21 cellular contexts compared by ENCODE assay signal in the genomic region with DNA sequence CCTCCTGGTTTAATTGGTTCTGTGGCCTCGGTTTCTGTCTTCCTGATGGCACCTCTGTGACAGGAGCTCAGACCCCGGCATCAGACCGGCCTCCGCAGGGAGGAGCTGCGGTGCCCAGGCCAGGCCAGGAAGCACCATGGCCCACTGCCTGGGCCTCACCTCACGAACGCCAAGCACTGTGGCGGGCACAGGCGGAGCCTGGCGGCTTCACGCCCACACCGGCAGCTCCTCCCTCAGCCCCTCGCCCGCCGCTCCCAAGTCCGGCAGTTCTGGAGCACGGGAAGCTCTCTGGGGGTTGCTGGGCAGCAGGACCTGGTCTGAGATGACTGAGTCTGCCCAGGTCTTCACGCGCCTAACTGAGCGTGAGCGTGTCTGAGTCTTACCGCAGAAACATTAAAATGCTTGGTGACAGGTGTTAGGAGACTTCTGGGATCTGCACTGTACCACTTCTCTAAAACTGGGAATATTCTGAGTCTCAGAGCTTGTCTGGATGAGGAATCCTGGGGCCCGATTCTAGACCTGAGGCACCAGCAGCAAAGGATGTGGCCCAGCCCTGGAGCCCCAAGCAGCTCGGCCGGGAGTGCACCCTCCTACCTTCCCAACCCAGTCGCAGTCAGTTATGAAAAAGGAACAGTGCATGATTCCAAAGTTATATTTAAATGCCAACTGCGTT. TPM values are rescaled to one million over a fixed set of nuclear protein-coding genes. Genes with fewer than 3 reads are reported as not detected.
A peak's percentile ranks its signal among the peaks of the same experiment; 100 is the strongest.
DNase-seq lines count a peak whose midpoint lies in the region; ATAC-seq and TF ChIP-seq lines count a peak whose summit lies in the region.
"Had no signal": no experiment of that assay in that cellular context is flagged by ENCODE, and none has a peak within 500 bp of the region (broad histone marks: within the 10 kb centered on the region; RNA-seq: fewer than 3 reads in every experiment).

No MANE protein-coding gene starts in this region.

- DNase-seq in DMS153 (lab: John Stamatoyannopoulos, UW), result peak; percentile 52
- peak; percentile 82 for DNase-seq in NCI-H2029 treated with DMSO at 0.1 percent for 48 hours (lab: John Stamatoyannopoulos, UW)
- DNase-seq in esophagus squamous epithelium (lab: John Stamatoyannopoulos, UW), result no peak
- DNase-seq in posterior vena cava (ENCODE audit: low spot score), result peak; percentile 61
- DNase-seq in activated CD8-positive, alpha-beta T cell treated with anti-CD3 and anti-CD28 coated beads for 36 hours, result no peak
- DNase-seq in A673 (ENCODE audit: low spot score), result no peak
- DNase-seq: activated CD4-positive, alpha-beta T cell treated with anti-CD3 and anti-CD28 coated beads, Interleukin-2, amount 10 ng/mL, durations not matched to agents 24 days and 14 days; Karpas-422; NCI-H1092; NCI-H1930; NCI-H524 treated with DMSO at 0.1 percent for 48 hours; Right ventricle myocardium superior; stimulated activated naive CD4-positive, alpha-beta T cell treated with Interleukin-2 at 50 U/mL for 16 hours had no signal

- TF ChIP-seq CTCF in esophagus squamous epithelium (IDR thresholded peaks at IDR 0.05), result no peak
- TF ChIP-seq CTCF in activated CD8-positive, alpha-beta T cell treated with anti-CD3 and anti-CD28 coated beads for 36 hours (IDR thresholded peaks at IDR 0.05), result no peak
- TF ChIP-seq CTCF in A673 (conservative IDR thresholded peaks at IDR 0.05; ENCODE audit: low read depth, low read length), result no peak

- H3K27me3 Mint-ChIP-seq in activated CD8-positive, alpha-beta T cell treated with anti-CD3 and anti-CD28 coated beads for 36 hours, result peaks cover 2% of the 10 kb centered on the region
- H3K27me3 Mint-ChIP-seq: naive thymus-derived CD8-positive, alpha-beta T cell had no signal

- H3K4me3 ChIP-seq in esophagus squamous epithelium, result no peak overlapping the region
- no peak overlapping the region for H3K4me3 ChIP-seq in A673 (ENCODE audit: low read depth, low read length, poor library complexity, severe bottlenecking)
- H3K4me3 ChIP-seq: dorsolateral prefrontal cortex, skin epidermis, thyroid gland had no signal

- no peaks in the 10 kb centered on the region for H3K36me3 ChIP-seq in esophagus squamous epithelium
- H3K36me3 ChIP-seq in A673 (ENCODE audit: insufficient read depth, low read length, poor library complexity, severe bottlenecking), result peaks cover 4% of the 10 kb centered on the region
- H3K36me3 ChIP-seq: thyroid gland had no signal

- H3K27me3 ChIP-seq in esophagus squamous epithelium (no peaks in the 10 kb centered on the region), A673 (replicated peaks; ENCODE audit: insufficient read depth, low read depth, low read length, poor library complexity) (no peaks in the 10 kb centered on the region)
- H3K27me3 ChIP-seq: dorsolateral prefrontal cortex, thyroid gland had no signal

- intact Hi-C loops in esophagus squamous epithelium (cut with DNase I), result no loop called here
- intact Hi-C loops in posterior vena cava (cut with DNase I), result no loop called here
- intact Hi-C loops in activated CD8-positive, alpha-beta T cell treated with anti-CD3 and anti-CD28 coated beads for 36 hours (cut with micrococcal nuclease), result no loop called here
- intact Hi-C loops in A673 (cut with micrococcal nuclease; ENCODE audit: unreplicated experiment), result no loop called here

- no peak overlapping the region for H3K4me3 Mint-ChIP-seq in activated CD8-positive, alpha-beta T cell treated with anti-CD3 and anti-CD28 coated beads for 36 hours
- H3K4me3 Mint-ChIP-seq: activated CD4-positive, alpha-beta T cell treated with anti-CD3 and anti-CD28 coated beads, Interleukin-2, amount 10 ng/mL, durations not matched to agents 24 days and 14 days; naive thymus-derived CD8-positive, alpha-beta T cell had no signal

- no peaks in the 10 kb centered on the region for H3K9me3 ChIP-seq in esophagus squamous epithelium
- H3K9me3 ChIP-seq in A673 (ENCODE audit: low read depth, low read length, poor library complexity, severe bottlenecking), result peaks cover 7% of the 10 kb centered on the region
- H3K9me3 ChIP-seq: thyroid gland had no signal

- POLR2A ChIA-PET in activated CD8-positive, alpha-beta T cell treated with anti-CD3 and anti-CD28 coated beads for 36 hours (lab: Charles Lee), result no interaction called here
- POLR2A ChIA-PET in A673 (lab: Charles Lee; ENCODE audit: low non-redundant PET), result interaction anchor here (0.5 kb wide), 1 partner anchor 57 kb away, joined by 3 read pairs; no protein-coding TSS in a partner anchor

- CTCF ChIA-PET in activated CD8-positive, alpha-beta T cell treated with anti-CD3 and anti-CD28 coated beads for 36 hours (lab: Charles Lee), result no interaction called here
- CTCF ChIA-PET in A673 (lab: Charles Lee), result no interaction called here

- no TSS peak for BruUV-seq in A673 (replicated peaks; lab: Mats Ljungman, UMichigan)

- H3K9me3 Mint-ChIP-seq in activated CD8-positive, alpha-beta T cell treated with anti-CD3 and anti-CD28 coated beads for 36 hours, result peaks cover 4% of the 10 kb centered on the region

- 49 to 65% methylated on average over 6 to 10 of the region's 27 CpGs for WGBS in esophagus squamous epithelium, 2 donors

- peaks cover 32% of the 10 kb centered on the region for H3K36me3 Mint-ChIP-seq in activated CD8-positive, alpha-beta T cell treated with anti-CD3 and anti-CD28 coated beads for 36 hours (ENCODE audit: low read depth)

- peak overlapping the region; percentile 63 to 78 (median 66) for H3K27ac ChIP-seq in esophagus squamous epithelium
- H3K27ac ChIP-seq in A673 (ENCODE audit: low read depth, low read length, poor library complexity, severe bottlenecking), result no peak overlapping the region
- H3K27ac ChIP-seq: dorsolateral prefrontal cortex, epithelial cell of prostate, thyroid gland had no signal

- peaks cover 14% of the 10 kb centered on the region for H3K4me1 Mint-ChIP-seq in activated CD8-positive, alpha-beta T cell treated with anti-CD3 and anti-CD28 coated beads for 36 hours (ENCODE audit: low read depth)

- peaks cover 36 to 58% (median 36%) of the 10 kb centered on the region in 3 donors for H3K4me1 ChIP-seq in esophagus squamous epithelium
- H3K4me1 ChIP-seq in A673 (ENCODE audit: insufficient read depth, low read length, poor library complexity, severe bottlenecking), result peaks cover 11% of the 10 kb centered on the region

- H3K27ac Mint-ChIP-seq in activated CD8-positive, alpha-beta T cell treated with anti-CD3 and anti-CD28 coated beads for 36 hours, result no peak overlapping the region
- H3K27ac Mint-ChIP-seq: activated CD4-positive, alpha-beta T cell treated with anti-CD3 and anti-CD28 coated beads, Interleukin-2, amount 10 ng/mL, durations not matched to agents 24 days and 14 days had no signal

- TF ChIP-seq POLR2A in esophagus squamous epithelium (IDR thresholded peaks at IDR 0.05), result no peak

- no peak for ATAC-seq in activated CD8-positive, alpha-beta T cell treated with anti-CD3 and anti-CD28 coated beads for 36 hours
- ATAC-seq in GM21423 (IDR thresholded peaks at IDR 0.05; ENCODE audit: unreplicated experiment), result no peak
- ATAC-seq: naive thymus-derived CD8-positive, alpha-beta T cell had no signal

RNA-seq across cellular contexts. Expression of gene RTP5, which starts 21.9 kb away (rescaled TPM):
- total RNA-seq in esophagus squamous epithelium (under 1 TPM in 2 of 4 donors, not detected in 2; 0.12 to 0.19 TPM), posterior vena cava (under 1 TPM in 1 of 2 donors, not detected in 1; 0.10 TPM), A673 (2021) (0.20 TPM in 1 of 2 replicates, not detected in the other)
- under 1 TPM; 0.22 to 0.29 TPM for total RNA-seq in activated CD8-positive, alpha-beta T cell treated with anti-CD3 and anti-CD28 coated beads for 36 hours
- total RNA-seq: activated CD4-positive, alpha-beta T cell treated with anti-CD3 and anti-CD28 coated beads, Interleukin-2, amount 10 ng/mL, durations not matched to agents 24 days and 14 days; Daoy; mesenteric fat pad; naive thymus-derived CD8-positive, alpha-beta T cell; Right ventricle myocardium superior had no signal

RNA-seq across cellular contexts. Expression of gene PDCD1, which starts 32.8 kb away (rescaled TPM):
- 1 to 10 TPM; 1.2 to 2.5 (median 1.5) TPM for total RNA-seq in esophagus squamous epithelium
- under 1 TPM in 1 of 2 donors, not detected in 1; 0.38 TPM for total RNA-seq in posterior vena cava
- 10 to 100 TPM; 19.4 to 20.3 TPM for total RNA-seq in activated CD8-positive, alpha-beta T cell treated with anti-CD3 and anti-CD28 coated beads for 36 hours
- 0.34 and 0.35 TPM in 2 replicates for total RNA-seq in A673 (2021)
- total RNA-seq: Daoy had no signal

Comparison
In these comparisons a context has a peak if more than half of its experiments do, and no peak if none do; other contexts are left out.
1. DNase-seq: peak in DMS153 (single experiment), NCI-H2029 treated with DMSO at 0.1 percent for 48 hours (single experiment) and posterior vena cava (single experiment); none in esophagus squamous epithelium (single experiment), activated CD8-positive, alpha-beta T cell treated with anti-CD3 and anti-CD28 coated beads for 36 hours (single experiment) and A673 (single experiment).
2. RNA of gene PDCD1, which starts 32.8 kb away (total RNA-seq): 19.4 to 20.3 TPM in activated CD8-positive, alpha-beta T cell treated with anti-CD3 and anti-CD28 coated beads for 36 hours; 1.2 to 2.5 TPM in esophagus squamous epithelium, 0.38 TPM in posterior vena cava and 0.34 to 0.35 TPM in A673; every median in the first group is over 4 times any median in the second.